ENCODE assay signal across 18 cellular contexts in the genomic region with DNA sequence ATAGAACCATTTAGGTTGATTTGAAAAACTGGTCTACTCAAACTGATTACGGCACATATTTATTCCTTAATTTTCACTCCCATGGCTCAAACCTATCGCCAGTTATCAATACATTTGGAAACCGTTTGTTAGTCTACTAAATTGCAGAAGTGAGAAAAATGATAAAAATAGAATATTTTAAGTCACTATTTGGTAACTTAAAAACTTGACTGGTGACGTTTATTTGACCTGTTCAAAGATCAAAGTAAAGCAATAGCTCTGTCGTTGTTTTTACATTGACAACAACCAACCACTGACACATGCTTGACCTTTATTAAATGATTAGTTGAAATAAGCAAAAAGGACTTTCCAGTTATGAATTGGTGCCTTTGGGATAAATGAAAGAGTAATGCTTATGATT.
"Had no signal": no experiment of that assay in that cellular context is flagged by ENCODE, and none has a peak within 500 bp of the region (broad histone marks: within the 10 kb centered on the region; RNA-seq: fewer than 3 reads in every experiment).

No MANE protein-coding gene starts in this region.

- H3K27ac ChIP-seq: dorsolateral prefrontal cortex, heart left ventricle, pancreas, stomach, thoracic aorta, transverse colon had no signal

- H3K9me3 ChIP-seq: heart left ventricle, pancreas, stomach, thoracic aorta, transverse colon had no signal

- H3K4me1 ChIP-seq: heart left ventricle, pancreas, stomach, transverse colon had no signal

- H3K4me3 ChIP-seq: dorsolateral prefrontal cortex, heart left ventricle, pancreas, stomach, thoracic aorta, transverse colon had no signal

- H3K27me3 ChIP-seq: dorsolateral prefrontal cortex, heart left ventricle, pancreas, stomach, transverse colon had no signal

- DNase-seq: dorsolateral prefrontal cortex; effector CD8-positive, alpha-beta T cell; foreskin melanocyte; heart left ventricle; hippocampal formation; left colon; mesendoderm; naive B cell; occipital lobe; pancreas; right cardiac atrium; small intestine; stimulated activated CD4-positive, alpha-beta T cell treated with anti-CD3 and anti-CD28 coated beads, Interleukin-12 subunit alpha, Interleukin-12 subunit beta, amount 100 ng/mL, for 4 hours; stimulated activated naive CD4-positive, alpha-beta T cell; stomach; substantia nigra; transverse colon had no signal

- ATAC-seq: heart left ventricle, left colon, pancreas, right cardiac atrium had no signal

- H3K36me3 ChIP-seq: heart left ventricle, pancreas, stomach, thoracic aorta, transverse colon had no signal

- FAIRE-seq: pancreas, small intestine had no signal
